In genomic region chr6:151027295-151027747, GRCh38 we compare ENCODE assay signal across 1 cellular context.
TF ChIP-seq lines count a peak whose summit lies in the region.

No MANE protein-coding gene starts in this region.

TF ChIP-seq in A549, 52 proteins besides CTCF, POLR2A, EP300 and RAD21 (continued from another document):
- TF ChIP-seq JUNB (IDR thresholded peaks at IDR 0.05) (peak; percentile 63; the same call in 1 of the 2 replicates), REST (IDR thresholded peaks at IDR 0.05) (no peak), EHMT2 (IDR thresholded peaks at IDR 0.05; ENCODE audit: low read depth) (no peak), GATA3 (IDR thresholded peaks at IDR 0.05; ENCODE audit: borderline replicate concordance) (peak; percentile 84), HMGXB4 (CRISPR knock-in tag; IDR thresholded peaks at IDR 0.05; ENCODE audit: borderline replicate concordance) (no peak), MYC (IDR thresholded peaks at IDR 0.05; ENCODE audit: borderline replicate concordance, low read length) (no peak), FOSL2 (IDR thresholded peaks at IDR 0.05) (no peak), FOSL2 (CRISPR knock-in tag; IDR thresholded peaks at IDR 0.05) (peak; percentile 61)
TF ChIP-seq in A549: peak in this region for 5.
